ENCODE assay signal across 8 cellular contexts in genomic region chr10:101120884-101121660, GRCh38. TPM values are rescaled to one million over a fixed set of nuclear protein-coding genes. Genes with fewer than 3 reads are reported as not detected.
DNase-seq lines count a peak whose midpoint lies in the region; TF ChIP-seq lines count a peak whose summit lies in the region.
"Had no signal": no experiment of that assay in that cellular context is flagged by ENCODE, and none has a peak within 500 bp of the region (broad histone marks: within the 10 kb centered on the region; RNA-seq: fewer than 3 reads in every experiment).

No MANE protein-coding gene starts in this region.

- H3K56ac ChIP-seq in H9 (ENCODE audit: insufficient read length, low read depth, low read length), result no peak overlapping the region

- H3K27me3 ChIP-seq in H9 (ENCODE audit: insufficient read depth, low read length) (peaks cover 76% of the 10 kb centered on the region), Karpas-422 (ENCODE audit: low read length) (no peaks in the 10 kb centered on the region)

- H2BK20ac ChIP-seq in H9 (ENCODE audit: low read depth, low read length, poor library complexity, severe bottlenecking), result no peak overlapping the region

- CTCF ChIA-PET in activated CD4-positive, alpha-beta memory T cell treated with anti-CD3 and anti-CD28 coated beads for 36 hours (lab: Charles Lee), result interaction anchor here (1.1 to 4.2 kb wide), 3 partner anchors 21 to 63 kb away, joined by 3 to 31 read pairs (median 13); no protein-coding TSS in a partner anchor

- H2AFZ ChIP-seq in H9 (ENCODE audit: low read length) (no peak overlapping the region), Karpas-422 (ENCODE audit: low read length) (no peak overlapping the region)

- no peak overlapping the region for H4K8ac ChIP-seq in H9 (replicated peaks; ENCODE audit: insufficient read length, low read depth, low read length)

- no peak for TF ChIP-seq CTCF in H9 (conservative IDR thresholded peaks at IDR 0.05)

- no peak overlapping the region for H3K23ac ChIP-seq in H9 (ENCODE audit: insufficient read length, low read depth, low read length)

- no peak overlapping the region for H2BK15ac ChIP-seq in H9 (ENCODE audit: low read depth, low read length)

- H4K5ac ChIP-seq in H9 (ENCODE audit: insufficient read length, low read depth, low read length), result no peak overlapping the region

- DNase-seq in H9, result peak; percentile 31
- peak; percentile 55 for DNase-seq in activated CD4-positive, alpha-beta memory T cell treated with anti-CD3 and anti-CD28 coated beads for 36 hours
- peak; percentile 58 for DNase-seq in germinal center (ENCODE audit: low spot score)
- no peak for DNase-seq in skeletal muscle cell (ENCODE audit: low read depth)
- no peak for DNase-seq in A172 (ENCODE audit: low spot score)
- DNase-seq in kidney glomerular epithelial cell (lab: John Stamatoyannopoulos, UW), result no peak
- no peak for DNase-seq in Karpas-422

- no peak overlapping the region for H3K4ac ChIP-seq in H9 (ENCODE audit: low read depth, low read length)

- no peaks in the 10 kb centered on the region for H3K9me2 ChIP-seq in Karpas-422 (replicated peaks; ENCODE audit: insufficient read depth, low read length)

- H2BK5ac ChIP-seq in H9 (ENCODE audit: insufficient read length, low read length), result no peak overlapping the region

- H3K9me3 ChIP-seq in H9 (ENCODE audit: control insufficient read depth, low read depth, low read length) (no peaks in the 10 kb centered on the region), Karpas-422 (ENCODE audit: low read length) (no peaks in the 10 kb centered on the region)

- no peaks in the 10 kb centered on the region for H3K79me1 ChIP-seq in H9 (ENCODE audit: insufficient read depth, low read depth, low read length, poor library complexity, severe bottlenecking)

- peaks cover 12 to 19% of the 10 kb centered on the region in 2 experiments for H3K4me1 Mint-ChIP-seq in H9
- peaks cover 31% of the 10 kb centered on the region for H3K4me1 Mint-ChIP-seq in activated CD4-positive, alpha-beta memory T cell treated with anti-CD3 and anti-CD28 coated beads for 36 hours (ENCODE audit: low read depth)

- H3T11ph ChIP-seq in H9 (ENCODE audit: low read length), result no peak overlapping the region

- no peaks in the 10 kb centered on the region for H3K4me1 ChIP-seq in H9 (ENCODE audit: insufficient read depth, low read length)
- H3K4me1 ChIP-seq in Karpas-422 (ENCODE audit: low read length), result no peaks in the 10 kb centered on the region

- H3K79me2 ChIP-seq in H9 (ENCODE audit: insufficient read depth, low read length) (no peaks in the 10 kb centered on the region), Karpas-422 (ENCODE audit: low read length) (no peaks in the 10 kb centered on the region)

- no peaks in the 10 kb centered on the region; a peak in 1 of 7 replicates for H3K36me3 Mint-ChIP-seq in H9 (ENCODE audit: insufficient read depth in 1 of 3, low read depth in 3 of 3)
- no peaks in the 10 kb centered on the region for H3K36me3 Mint-ChIP-seq in activated CD4-positive, alpha-beta memory T cell treated with anti-CD3 and anti-CD28 coated beads for 36 hours

- POLR2A ChIA-PET in activated CD4-positive, alpha-beta memory T cell treated with anti-CD3 and anti-CD28 coated beads for 36 hours (lab: Charles Lee), result no interaction called here

- no peaks in the 10 kb centered on the region for H3K36me3 ChIP-seq in Karpas-422 (ENCODE audit: insufficient read depth, low read length)

- no peaks in the 10 kb centered on the region for H3K23me2 ChIP-seq in H9 (ENCODE audit: insufficient read length, low read depth, low read length, poor library complexity, severe bottlenecking)

- H3K9ac ChIP-seq in H9 (ENCODE audit: extremely low read depth, insufficient read length, low read length), result no peak overlapping the region
- no peak overlapping the region for H3K9ac ChIP-seq in Karpas-422 (ENCODE audit: low read length)

- no peaks in the 10 kb centered on the region for H4K20me1 ChIP-seq in H9 (ENCODE audit: control insufficient read depth, insufficient read depth, insufficient read length)
- no peaks in the 10 kb centered on the region for H4K20me1 ChIP-seq in Karpas-422 (ENCODE audit: insufficient read depth, low read depth, low read length)

- H3K18ac ChIP-seq in H9 (ENCODE audit: insufficient read length, low read depth, low read length), result no peak overlapping the region

- H3K4me2 ChIP-seq in H9 (ENCODE audit: insufficient read depth, insufficient read length, low read length) (peak overlapping the region; percentile 74), Karpas-422 (ENCODE audit: low read depth, low read length, poor library complexity, severe bottlenecking) (no peak overlapping the region)

- no peak overlapping the region for H2BK120ac ChIP-seq in H9 (ENCODE audit: low read depth, low read length, poor library complexity, severe bottlenecking)

- peaks cover 0 to 5% of the 10 kb centered on the region in 2 experiments; a peak in 2 of 5 replicates for H3K9me3 Mint-ChIP-seq in H9
- H3K9me3 Mint-ChIP-seq in activated CD4-positive, alpha-beta memory T cell treated with anti-CD3 and anti-CD28 coated beads for 36 hours, result no peaks in the 10 kb centered on the region

- no peak overlapping the region for H2BK12ac ChIP-seq in H9 (ENCODE audit: insufficient read length, low read depth, low read length)

- no peak overlapping the region for H2AK5ac ChIP-seq in H9 (ENCODE audit: insufficient read length, low read length)

- H3K27ac Mint-ChIP-seq in H9, result no peak overlapping the region
- no peak overlapping the region for H3K27ac Mint-ChIP-seq in activated CD4-positive, alpha-beta memory T cell treated with anti-CD3 and anti-CD28 coated beads for 36 hours

- no peak overlapping the region for H3K14ac ChIP-seq in H9 (ENCODE audit: insufficient read depth, low read length)

- H3K27me3 Mint-ChIP-seq in H9 (ENCODE audit: low read depth), result peaks cover 99% of the 10 kb centered on the region
- peaks cover 51% of the 10 kb centered on the region for H3K27me3 Mint-ChIP-seq in activated CD4-positive, alpha-beta memory T cell treated with anti-CD3 and anti-CD28 coated beads for 36 hours

- intact Hi-C loops in activated CD4-positive, alpha-beta memory T cell treated with anti-CD3 and anti-CD28 coated beads for 36 hours (cut with micrococcal nuclease), result loop anchor here (2.0 kb wide), 1 partner anchor 18 kb away; no protein-coding TSS in a partner anchor

- WGBS in H9 (ENCODE audit: extremely low coverage, insufficient read length, low lambda C conversion rate), result no CpG with 5 or more reads among the region's 41 CpGs

- no peak overlapping the region for H3K27ac ChIP-seq in H9 (ENCODE audit: insufficient read length, low read depth, low read length)
- no peak overlapping the region for H3K27ac ChIP-seq in Karpas-422 (ENCODE audit: low read length)

- peak overlapping the region; percentile 56 to 85 for H3K4me3 Mint-ChIP-seq in H9
- H3K4me3 Mint-ChIP-seq in activated CD4-positive, alpha-beta memory T cell treated with anti-CD3 and anti-CD28 coated beads for 36 hours, result peak overlapping the region; percentile 84

- H3K4me3 ChIP-seq in skeletal muscle cell (ENCODE audit: low read depth, low read length) (peak overlapping the region; percentile 48), Karpas-422 (ENCODE audit: low read length) (no peak overlapping the region)

- no peak overlapping the region for H4K91ac ChIP-seq in H9 (ENCODE audit: insufficient read length, low read depth, low read length)

RNA-seq across cellular contexts. Expression of gene TLX1, which starts 10.0 kb away (rescaled TPM):
- total RNA-seq in H9 (2021), result not detected in 2 replicates
- total RNA-seq in activated CD4-positive, alpha-beta memory T cell treated with anti-CD3 and anti-CD28 coated beads for 36 hours, result not detected
- total RNA-seq in A172 (2014; rRNA removed; shearing (Covaris generic)), result not detected in 2 replicates
- total RNA-seq in Karpas-422 (2014; rRNA removed; shearing (Covaris generic); ENCODE audit: low replicate concordance), result not detected in 2 replicates
- total RNA-seq: SK-MEL-5 had no signal

RNA-seq across cellular contexts. Expression of gene KAZALD1, which starts 59.3 kb away (rescaled TPM):
- total RNA-seq in H9 (2021), result 2.9 and 3.6 TPM in 2 replicates
- total RNA-seq in activated CD4-positive, alpha-beta memory T cell treated with anti-CD3 and anti-CD28 coated beads for 36 hours, result 1 to 10 TPM in 1 of 2 experiments, under 1 TPM in 1; 0.58 to 1.3 TPM
- 19.3 and 25.0 TPM in 2 replicates for total RNA-seq in A172 (2014; rRNA removed; shearing (Covaris generic))
- total RNA-seq in Karpas-422 (2014; rRNA removed; shearing (Covaris generic); ENCODE audit: low replicate concordance), result 21.5 and 50.1 TPM in 2 replicates

Comparison
In these comparisons a context has a peak if more than half of its experiments do, and no peak if none do; other contexts are left out.
1. DNase-seq: peak in H9 (single experiment), activated CD4-positive, alpha-beta memory T cell treated with anti-CD3 and anti-CD28 coated beads for 36 hours (single experiment) and germinal center (single experiment); none in skeletal muscle cell (single experiment), A172 (single experiment), kidney glomerular epithelial cell (single experiment) and Karpas-422 (single experiment).